ENCODE assay signal across 5 cellular contexts in genomic region chr1:144014528-144014927, GRCh38. TPM values are rescaled to one million over a fixed set of nuclear protein-coding genes. Genes with fewer than 3 reads are reported as not detected.
"Had no signal": no experiment of that assay in that cellular context is flagged by ENCODE, and none has a peak within 500 bp of the region (broad histone marks: within the 10 kb centered on the region; RNA-seq: fewer than 3 reads in every experiment).

No MANE protein-coding gene starts in this region.

RNA-seq across cellular contexts. Expression of gene FAM72C, which starts 42.7 kb away (rescaled TPM):
- total RNA-seq: left lobe of liver, left ventricle myocardium inferior, left ventricle myocardium superior, lower lobe of right lung had no signal
- polyA plus RNA-seq: naive thymus-derived CD4-positive, alpha-beta T cell had no signal
